In genomic region chr3:69906351-69906966, GRCh38 we compare ENCODE assay signal across 21 cellular contexts.
A peak's percentile ranks its signal among the peaks of the same experiment; 100 is the strongest.
DNase-seq lines count a peak whose midpoint lies in the region; ATAC-seq, FAIRE-seq and TF ChIP-seq lines count a peak whose summit lies in the region.
"Had no signal": no experiment of that assay in that cellular context is flagged by ENCODE, and none has a peak within 500 bp of the region (broad histone marks: within the 10 kb centered on the region; RNA-seq: fewer than 3 reads in every experiment).

No MANE protein-coding gene starts in this region.

- ATAC-seq in A549, result peak in 1 of 2 experiments; percentile 73; a peak in 3 of 6 replicates
- ATAC-seq in GM18907 (IDR thresholded peaks at IDR 0.05; ENCODE audit: unreplicated experiment), result peak; percentile 79
- ATAC-seq in mucosa of descending colon, result no peak
- ATAC-seq in HG02610 (IDR thresholded peaks at IDR 0.05; ENCODE audit: unreplicated experiment), result no peak

- TF ChIP-seq RAD21 in A549 (conservative IDR thresholded peaks at IDR 0.05 in 1 of 2, IDR thresholded peaks at IDR 0.05 in 1 of 2), result no peak

- 18% methylated on average over 2 of the region's 2 CpGs for WGBS in A549 (ENCODE audit: missing lambda C conversion rate)

- no peaks in the 10 kb centered on the region for H3K9me3 Mint-ChIP-seq in chondrocyte (ENCODE audit: low read depth)

- no peaks in the 10 kb centered on the region for H3K36me3 ChIP-seq in mucosa of descending colon (ENCODE audit: low read depth)
- H3K36me3 ChIP-seq: SJCRH30 had no signal

- intact Hi-C loops in mucosa of descending colon (cut with DNase I, micrococcal nuclease), result no loop called here

- H3K27ac ChIP-seq in A549, result peak overlapping the region; percentile 22 to 30; a peak in 2 of 6 replicates
- H3K27ac ChIP-seq: HL-60, SJCRH30 had no signal

- H3K4me2 ChIP-seq in A549, result peak overlapping the region; percentile 72

- no peaks in the 10 kb centered on the region for H3K36me3 Mint-ChIP-seq in chondrocyte (ENCODE audit: low read depth)

- H3K4me1 ChIP-seq in A549 (peaks cover 45% of the 10 kb centered on the region), mucosa of descending colon (ENCODE audit: low read depth) (no peaks in the 10 kb centered on the region)
- H3K4me1 ChIP-seq: SJCRH30 had no signal

- no peaks in the 10 kb centered on the region for H3K27me3 Mint-ChIP-seq in chondrocyte (ENCODE audit: low read depth)

- TF ChIP-seq POLR2A in A549 (IDR thresholded peaks at IDR 0.05; ENCODE audit: low read length), result no peak

- H3K4me1 Mint-ChIP-seq in chondrocyte (ENCODE audit: low read depth), result peaks cover 11% of the 10 kb centered on the region

- H3K4me3 ChIP-seq in A549 (0 out of 3 replicates have a peak overlapping the region, but pooled peaks have one; percentile 7), mucosa of descending colon (no peak overlapping the region)
- H3K4me3 ChIP-seq: SJCRH30 had no signal

- H3K4me3 Mint-ChIP-seq in chondrocyte (ENCODE audit: unreplicated experiment), result no peak overlapping the region
- H3K4me3 Mint-ChIP-seq: CD14-positive monocyte, HFFc6 had no signal

- DNase-seq in A549 (ENCODE audit: low read depth in 1 of 2, low spot score in 1 of 2) (peak in 1 of 2 experiments; percentile 61), NCI-H510A (lab: John Stamatoyannopoulos, UW) (peak; percentile 1), mucosa of descending colon (no peak), NCI-H69 (lab: John Stamatoyannopoulos, UW) (no peak), chondrocyte (ENCODE audit: low spot score) (no peak)
- DNase-seq: DMS153, EL, HFFc6, NCI-H1105 treated with DMSO at 0.1 percent for 48 hours, NCI-H1694 treated with DMSO at 0.1 percent for 48 hours, NCI-H2107, NCI-H226, NCI-H748 treated with DMSO at 0.1 percent for 48 hours, SJCRH30 had no signal

- POLR2A ChIA-PET in A549 (lab: Yijun Ruan, JAX), result no interaction called here

- H3K27ac Mint-ChIP-seq in chondrocyte (ENCODE audit: unreplicated experiment), result no peak overlapping the region
- H3K27ac Mint-ChIP-seq: CD14-positive monocyte, HFFc6 had no signal

- TF ChIP-seq CTCF in A549 (IDR thresholded peaks at IDR 0.05), result no peak
- no peak for TF ChIP-seq CTCF in mucosa of descending colon (IDR thresholded peaks at IDR 0.05)
- TF ChIP-seq CTCF in chondrocyte (IDR thresholded peaks at IDR 0.05), result no peak

- H3K9me3 ChIP-seq in A549 (peaks cover 20% of the 10 kb centered on the region), mucosa of descending colon (no peaks in the 10 kb centered on the region)
- H3K9me3 ChIP-seq: SJCRH30 had no signal

- FAIRE-seq in A549 (lab: Jason Lieb, UNC) (no peak), islet of Langerhans (lab: Jason Lieb, UNC) (peak; percentile 49)
- FAIRE-seq: H1, HTR-8/SVneo had no signal

- 0 out of 5 replicates have a peak, but pooled peaks of 1 of the 2 experiments have one; percentile 46 for TF ChIP-seq EP300 in A549 (IDR thresholded peaks at IDR 0.05)

- CTCF ChIA-PET in A549 (lab: Yijun Ruan, JAX), result no interaction called here

TF ChIP-seq in A549, 52 proteins besides CTCF, POLR2A, EP300 and RAD21:
- TF ChIP-seq JUNB (IDR thresholded peaks at IDR 0.05) (peak; percentile 57; the same call in 1 of the 2 replicates), GATA3 (IDR thresholded peaks at IDR 0.05; ENCODE audit: borderline replicate concordance) (peak; percentile 76; the same call in 1 of the 2 replicates), MAX (IDR thresholded peaks at IDR 0.05) (peak; percentile 14; the same call in 1 of the 2 replicates), PBX3 (IDR thresholded peaks at IDR 0.05) (no peak), FOSL2 (IDR thresholded peaks at IDR 0.05) (no peak), FOSL2 (CRISPR knock-in tag; IDR thresholded peaks at IDR 0.05) (peak; percentile 41), CEBPB (IDR thresholded peaks at IDR 0.05) (peak; percentile 40 to 70; a peak in 3 of 4 replicates)
